In the genomic region with DNA sequence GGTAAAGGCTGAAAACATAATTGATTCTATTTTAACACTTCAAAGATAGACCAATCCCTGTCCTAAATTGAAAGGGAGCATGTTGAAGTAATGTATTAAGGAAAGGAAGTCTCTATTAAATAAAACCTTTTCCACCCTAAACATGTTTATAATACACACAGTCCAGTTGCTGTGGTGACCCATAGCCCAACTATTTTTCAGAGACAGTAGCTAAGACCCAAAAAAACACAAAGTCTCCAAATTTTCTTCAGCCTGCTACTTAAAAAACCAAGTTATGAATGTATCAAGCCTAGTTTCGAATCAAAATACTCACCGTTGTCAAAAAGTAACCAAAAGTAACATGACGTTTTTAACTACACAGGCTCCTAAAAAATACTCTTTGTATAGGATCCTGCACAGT, we compare ENCODE assay signal across 8 cellular contexts. TPM values are rescaled to one million over a fixed set of nuclear protein-coding genes. Genes with fewer than 3 reads are reported as not detected.
A peak's percentile ranks its signal among the peaks of the same experiment; 100 is the strongest.
DNase-seq lines count a peak whose midpoint lies in the region; ATAC-seq, FAIRE-seq and TF ChIP-seq lines count a peak whose summit lies in the region.

No MANE protein-coding gene starts in this region.

- peak overlapping the region; percentile 91 for H3K27ac ChIP-seq in SJCRH30
- H3K27ac ChIP-seq in esophagus muscularis mucosa (replicated peaks in 1 of 4): peak overlapping the region; percentile 96 to 98 (median 96)
- peak overlapping the region; percentile 92 for H3K27ac ChIP-seq in rectal smooth muscle tissue (ENCODE audit: low read depth, low read length)
- peak overlapping the region in 1 of 3 donors; percentile 61 for H3K27ac ChIP-seq in thyroid gland

- no peaks in the 10 kb centered on the region; the same call in 1 of the 2 replicates for H3K36me3 ChIP-seq in GM06990 (ENCODE audit: control insufficient read depth, insufficient read depth, low read length)
- 0 out of 2 replicates have a peak, but pooled peaks cover 2% of the 10 kb centered on the region for H3K36me3 ChIP-seq in SJCRH30
- no peaks in the 10 kb centered on the region for H3K36me3 ChIP-seq in esophagus muscularis mucosa
- no peaks in the 10 kb centered on the region for H3K36me3 ChIP-seq in rectal smooth muscle tissue (ENCODE audit: control insufficient read depth, insufficient read depth, low read length)
- H3K36me3 ChIP-seq in thyroid gland: no peaks in the 10 kb centered on the region

- TF ChIP-seq POLR2A in esophagus muscularis mucosa (IDR thresholded peaks at IDR 0.05; ENCODE audit: low read depth) (no peak), thyroid gland (IDR thresholded peaks at IDR 0.05) (no peak)

- intact Hi-C loops in esophagus muscularis mucosa (cut with DNase I): no loop called here
- intact Hi-C loops in thyroid gland (cut with DNase I): loop anchor here (5.0 kb wide), 1 partner anchor 38 kb away; no protein-coding TSS in a partner anchor

- TF ChIP-seq EP300 in esophagus muscularis mucosa (IDR thresholded peaks at IDR 0.05): no peak

- H3K4me1 ChIP-seq in SJCRH30: peaks cover 13% of the 10 kb centered on the region; the same call in 1 of the 2 replicates
- H3K4me1 ChIP-seq in esophagus muscularis mucosa: peaks cover 34 to 60% (median 37%) of the 10 kb centered on the region in 4 donors
- peaks cover 14% of the 10 kb centered on the region for H3K4me1 ChIP-seq in rectal smooth muscle tissue (ENCODE audit: control insufficient read depth, insufficient read depth, low read length)
- peaks cover 19 to 20% of the 10 kb centered on the region in 2 donors for H3K4me1 ChIP-seq in thyroid gland

- peak overlapping the region; percentile 85 for H3K4me3 ChIP-seq in GM06990 (replicated peaks; ENCODE audit: low read depth, low read length)
- H3K4me3 ChIP-seq in SJCRH30: peak overlapping the region; percentile 91
- H3K4me3 ChIP-seq in esophagus muscularis mucosa: peak overlapping the region; percentile 73 to 89 (median 81)
- H3K4me3 ChIP-seq in rectal smooth muscle tissue (ENCODE audit: low read length): peak overlapping the region; percentile 63
- H3K4me3 ChIP-seq in thyroid gland (replicated peaks in 1 of 3): no peak overlapping the region

- TF ChIP-seq CTCF in GM06990 (IDR thresholded peaks at IDR 0.05; ENCODE audit: insufficient read depth, low read length, poor library complexity, severe bottlenecking) (no peak), esophagus muscularis mucosa (IDR thresholded peaks at IDR 0.05) (no peak), thyroid gland (IDR thresholded peaks at IDR 0.05) (no peak)

- no peak for FAIRE-seq in HTR-8/SVneo (lab: Jason Lieb, UNC)

- H3K27me3 ChIP-seq in GM06990 (replicated peaks; ENCODE audit: control insufficient read depth, insufficient read depth, low read length) (no peaks in the 10 kb centered on the region), SJCRH30 (no peaks in the 10 kb centered on the region), esophagus muscularis mucosa (no peaks in the 10 kb centered on the region), rectal smooth muscle tissue (ENCODE audit: control insufficient read depth, insufficient read depth, low read length) (no peaks in the 10 kb centered on the region), thyroid gland (no peaks in the 10 kb centered on the region)

- 6% methylated on average over 3 of the region's 3 CpGs for WGBS in esophagus muscularis mucosa
- WGBS in thyroid gland, 2 donors: 6 to 7% methylated on average over 3 of the region's 3 CpGs

- no peak for ATAC-seq in HG03565 (IDR thresholded peaks at IDR 0.05; ENCODE audit: unreplicated experiment)

- H3K9ac ChIP-seq in rectal smooth muscle tissue (ENCODE audit: low read length): peak overlapping the region; percentile 39

- DNase-seq in GM06990 (ENCODE audit: extremely low read depth, insufficient read length) (no peak), SJCRH30 (no peak), esophagus muscularis mucosa (ENCODE audit: extremely low spot score) (no peak), NCI-H1417 (lab: John Stamatoyannopoulos, UW) (no peak), HTR-8/SVneo (ENCODE audit: insufficient read length, low spot score) (no peak), thyroid gland (no peak)

- H3K9me3 ChIP-seq in SJCRH30 (replicated peaks) (no peaks in the 10 kb centered on the region), esophagus muscularis mucosa (no peaks in the 10 kb centered on the region), thyroid gland (no peaks in the 10 kb centered on the region)

RNA-seq across cellular contexts. Expression of a gene that starts 1.6 kb away (rescaled TPM):
- total RNA-seq in SJCRH30 (2014; rRNA removed; shearing (Covaris generic)): 26.3 and 32.4 TPM in 2 replicates
- total RNA-seq in esophagus muscularis mucosa (10 to 100 TPM; 18.7 to 23.2 (median 20.5) TPM), thyroid gland (10 to 100 TPM; 18.0 to 33.9 (median 28.4) TPM)

RNA-seq across cellular contexts. Expression of a gene that starts 50.1 kb away (rescaled TPM):
- total RNA-seq in SJCRH30 (2014; rRNA removed; shearing (Covaris generic)): 11.7 and 11.8 TPM in 2 replicates
- total RNA-seq in esophagus muscularis mucosa (1 to 10 TPM in 2 of 4 donors, under 1 TPM in 2; 0.86 to 1.7 (median 1.1) TPM), thyroid gland (1 to 10 TPM; 1.4 to 6.7 (median 2.6) TPM)

Comparison
In these comparisons a context has a peak if more than half of its experiments do, and no peak if none do; other contexts are left out.
1. H3K4me3 ChIP-seq: peak in GM06990 (single experiment), SJCRH30 (single experiment), esophagus muscularis mucosa (4 of 4) and rectal smooth muscle tissue (single experiment); none in thyroid gland (0 of 3).